18 cellular contexts compared by ENCODE assay signal in genomic region chr12:47407730-47408129, GRCh38.
DNase-seq lines count a peak whose midpoint lies in the region; ATAC-seq and TF ChIP-seq lines count a peak whose summit lies in the region.
"Had no signal": no experiment of that assay in that cellular context is flagged by ENCODE, and none has a peak within 500 bp of the region (broad histone marks: within the 10 kb centered on the region; RNA-seq: fewer than 3 reads in every experiment).

No MANE protein-coding gene starts in this region.

- ATAC-seq in HG02943 (IDR thresholded peaks at IDR 0.05; ENCODE audit: low read depth, unreplicated experiment), result peak; percentile 15
- no peak for ATAC-seq in T-helper 17 cell

- no peak overlapping the region for H2BK12ac ChIP-seq in trophoblast cell (ENCODE audit: low read length)

- peaks cover 3% of the 10 kb centered on the region for H3K9me3 Mint-ChIP-seq in activated T-cell treated with anti-CD3 and anti-CD28 coated beads, Interleukin-2, amount 50 U/mL, for 24 hours
- H3K9me3 Mint-ChIP-seq: central memory CD8-positive, alpha-beta T cell; HFFc6 had no signal

- H3K4me2 ChIP-seq in trophoblast cell (ENCODE audit: low read length), result no peak overlapping the region

- in situ Hi-C loops in GM13976 (cut with MboI; ENCODE audit: low sequenced_read_pairs, unreplicated experiment), result no loop called here

- no peaks in the 10 kb centered on the region for H3K36me3 Mint-ChIP-seq in activated T-cell treated with anti-CD3 and anti-CD28 coated beads, Interleukin-2, amount 50 U/mL, for 24 hours (ENCODE audit: low read depth)
- H3K36me3 Mint-ChIP-seq in T-helper 17 cell (ENCODE audit: low read depth), result peaks cover 6% of the 10 kb centered on the region

- no peak overlapping the region for H3K9ac ChIP-seq in trophoblast cell (ENCODE audit: low read length)

- no peaks in the 10 kb centered on the region for H3K27me3 ChIP-seq in trophoblast cell (ENCODE audit: insufficient read depth, low read length)
- H3K27me3 ChIP-seq: foreskin keratinocyte, stomach, uterus had no signal

- H3K4me1 ChIP-seq in trophoblast cell (ENCODE audit: control insufficient read depth in 1 of 2, insufficient read depth in 2 of 2, low read length in 2 of 2), result no peaks in the 10 kb centered on the region
- H3K4me1 ChIP-seq: foreskin keratinocyte, stomach, uterus had no signal

- no peaks in the 10 kb centered on the region for H3K27me3 Mint-ChIP-seq in activated T-cell treated with anti-CD3 and anti-CD28 coated beads, Interleukin-2, amount 50 U/mL, for 24 hours
- H3K27me3 Mint-ChIP-seq in T-helper 17 cell, result no peaks in the 10 kb centered on the region
- H3K27me3 Mint-ChIP-seq: central memory CD8-positive, alpha-beta T cell; progenitor cell of endocrine pancreas had no signal

- no peak overlapping the region for H2BK120ac ChIP-seq in trophoblast cell (ENCODE audit: insufficient read depth, low read length, poor library complexity)

- no peak overlapping the region for H3K14ac ChIP-seq in trophoblast cell (ENCODE audit: low read length)

- H3K4me3 Mint-ChIP-seq in activated T-cell treated with anti-CD3 and anti-CD28 coated beads, Interleukin-2, amount 50 U/mL, for 24 hours, result no peak overlapping the region
- no peak overlapping the region for H3K4me3 Mint-ChIP-seq in T-helper 17 cell
- H3K4me3 Mint-ChIP-seq: central memory CD8-positive, alpha-beta T cell; HFFc6 had no signal

- no CpG with 5 or more reads among the region's 2 CpGs for WGBS in trophoblast cell (ENCODE audit: extremely low coverage, insufficient coverage, insufficient read length)

- H3K9me3 ChIP-seq in T-helper 17 cell (ENCODE audit: control insufficient read depth, low read length, poor library complexity, severe bottlenecking) (no peaks in the 10 kb centered on the region), trophoblast cell (ENCODE audit: insufficient read depth, low read depth, low read length) (no peaks in the 10 kb centered on the region)
- H3K9me3 ChIP-seq: Caco-2, stomach, uterus had no signal

- no peak overlapping the region for H4K12ac ChIP-seq in trophoblast cell (ENCODE audit: low read depth, low read length)

- H3K79me2 ChIP-seq in trophoblast cell (ENCODE audit: control insufficient read depth, insufficient read depth, low read length, poor library complexity), result no peaks in the 10 kb centered on the region

- no peak overlapping the region for H3K18ac ChIP-seq in trophoblast cell (ENCODE audit: low read length)

- H4K91ac ChIP-seq in trophoblast cell (ENCODE audit: low read depth, low read length), result no peak overlapping the region

- no peaks in the 10 kb centered on the region for H3K79me1 ChIP-seq in trophoblast cell (ENCODE audit: low read length)

- no peak for DNase-seq in activated T-cell treated with anti-CD3 and anti-CD28 coated beads, Interleukin-2, amount 50 U/mL, for 24 hours
- no peak for DNase-seq in activated T-cell treated with anti-CD3 and anti-CD28 coated beads, Interleukin-2, amount 50 U/mL, for 48 hours
- DNase-seq in T-helper 17 cell (no peak), trophoblast cell (peak; percentile 60 to 82), NCI-H748 (lab: John Stamatoyannopoulos, UW; ENCODE audit: unreplicated experiment) (no peak), GM13976 (ENCODE audit: low spot score) (no peak)
- no peak for DNase-seq in activated CD8-positive, alpha-beta memory T cell treated with anti-CD3 and anti-CD28 coated beads, Interleukin-2, amount 50 U/mL, for 48 hours
- DNase-seq: activated T-cell treated with anti-CD3 and anti-CD28 coated beads for 4 hours; HFFc6; NCI-H524 treated with DMSO at 0.1 percent for 48 hours; stimulated activated CD4-positive, alpha-beta T cell treated with anti-CD3 and anti-CD28 coated beads, Interleukin-12 subunit alpha, Interleukin-12 subunit beta, amount 100 ng/mL, for 4 hours; stomach; uterus had no signal

- no peak overlapping the region for H3K4ac ChIP-seq in trophoblast cell (ENCODE audit: low read depth, low read length)

- H3K23ac ChIP-seq in trophoblast cell (ENCODE audit: low read length), result no peak overlapping the region

- no peak overlapping the region for H3K27ac ChIP-seq in trophoblast cell (ENCODE audit: low read depth, low read length)
- H3K27ac ChIP-seq: foreskin keratinocyte, stomach, uterus had no signal

- no peak overlapping the region for H3K4me3 ChIP-seq in trophoblast cell (ENCODE audit: low read depth, low read length)
- H3K4me3 ChIP-seq: stomach, uterus had no signal

- peak overlapping the region; percentile 23 for H3K27ac Mint-ChIP-seq in activated T-cell treated with anti-CD3 and anti-CD28 coated beads, Interleukin-2, amount 50 U/mL, for 24 hours
- H3K27ac Mint-ChIP-seq in T-helper 17 cell, result peak overlapping the region; percentile 82
- H3K27ac Mint-ChIP-seq: HFFc6, progenitor cell of endocrine pancreas had no signal

- H2AFZ ChIP-seq in trophoblast cell (ENCODE audit: insufficient read depth, low read length, poor library complexity), result no peak overlapping the region

- H2AK5ac ChIP-seq in trophoblast cell (ENCODE audit: low read length), result no peak overlapping the region

- H2BK5ac ChIP-seq in trophoblast cell (ENCODE audit: low read depth, low read length, poor library complexity), result no peak overlapping the region

- H3K4me1 Mint-ChIP-seq in activated T-cell treated with anti-CD3 and anti-CD28 coated beads, Interleukin-2, amount 50 U/mL, for 24 hours (ENCODE audit: low read depth), result peaks cover 75% of the 10 kb centered on the region
- peaks cover 41% of the 10 kb centered on the region for H3K4me1 Mint-ChIP-seq in T-helper 17 cell

- H4K8ac ChIP-seq in trophoblast cell (ENCODE audit: low read depth, low read length), result no peak overlapping the region

- no peak for TF ChIP-seq CTCF in GM13976 (IDR thresholded peaks at IDR 0.05; ENCODE audit: borderline replicate concordance, control extremely low read depth, extremely low read depth, insufficient read depth, missing control alignments)

- no peaks in the 10 kb centered on the region for H3K36me3 ChIP-seq in trophoblast cell (ENCODE audit: control insufficient read depth in 1 of 2, insufficient read depth in 2 of 2, low read length in 2 of 2)
- H3K36me3 ChIP-seq: stomach, uterus had no signal

Comparison
In these comparisons a context has a peak if more than half of its experiments do, and no peak if none do; other contexts are left out.
1. DNase-seq: peak in trophoblast cell (2 of 2); none in activated T-cell treated with anti-CD3 and anti-CD28 coated beads, Interleukin-2, amount 50 U/mL, for 24 hours (single experiment), activated T-cell treated with anti-CD3 and anti-CD28 coated beads, Interleukin-2, amount 50 U/mL, for 48 hours (0 of 2), T-helper 17 cell (0 of 3), NCI-H748 (single experiment), GM13976 (single experiment) and activated CD8-positive, alpha-beta memory T cell treated with anti-CD3 and anti-CD28 coated beads, Interleukin-2, amount 50 U/mL, for 48 hours (single experiment).